Comparison of ENCODE assay signal across 1 cellular context in the genomic region with DNA sequence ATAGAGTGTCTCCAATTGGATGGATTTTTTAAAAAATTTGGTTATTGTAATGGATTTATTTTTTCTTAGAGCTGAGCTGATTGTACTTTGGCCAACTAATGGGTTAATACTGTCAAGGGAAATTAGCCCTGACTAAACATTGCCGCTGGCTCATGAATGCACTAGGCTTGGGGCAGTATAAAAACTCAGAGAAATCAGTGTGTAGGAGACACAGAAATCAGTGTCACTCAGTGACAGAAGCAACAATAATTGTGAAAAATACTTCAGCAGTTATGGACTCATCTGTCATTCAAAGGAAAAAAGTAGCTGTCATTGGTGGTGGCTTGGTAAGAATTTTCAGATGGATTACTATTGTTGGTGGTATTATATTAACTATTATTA.
TF ChIP-seq lines count a peak whose summit lies in the region.

TSS of gene KMO (plus strand) at position 206 of the 381 bp plus-strand sequence. CDS start at position 273, 67 bp downstream.

TF ChIP-seq in HepG2, 621 proteins besides CTCF, POLR2A, EP300 and RAD21 (continued from another document):
- TF ChIP-seq, protein P1, sequence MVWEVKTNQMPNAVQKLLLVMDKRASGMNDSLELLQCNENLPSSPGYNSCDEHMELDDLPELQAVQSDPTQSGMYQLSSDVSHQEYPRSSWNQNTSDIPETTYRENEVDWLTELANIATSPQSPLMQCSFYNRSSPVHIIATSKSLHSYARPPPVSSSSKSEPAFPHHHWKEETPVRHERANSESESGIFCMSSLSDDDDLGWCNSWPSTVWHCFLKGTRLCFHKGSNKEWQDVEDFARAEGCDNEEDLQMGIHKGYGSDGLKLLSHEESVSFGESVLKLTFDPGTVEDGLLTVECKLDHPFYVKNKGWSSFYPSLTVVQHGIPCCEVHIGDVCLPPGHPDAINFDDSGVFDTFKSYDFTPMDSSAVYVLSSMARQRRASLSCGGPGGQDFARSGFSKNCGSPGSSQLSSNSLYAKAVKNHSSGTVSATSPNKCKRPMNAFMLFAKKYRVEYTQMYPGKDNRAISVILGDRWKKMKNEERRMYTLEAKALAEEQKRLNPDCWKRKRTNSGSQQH (CRISPR knock-in tag; IDR thresholded peaks at IDR 0.05; ENCODE audit: low read depth) = no peak
